Comparison of ENCODE assay signal across 8 cellular contexts in the genomic region with DNA sequence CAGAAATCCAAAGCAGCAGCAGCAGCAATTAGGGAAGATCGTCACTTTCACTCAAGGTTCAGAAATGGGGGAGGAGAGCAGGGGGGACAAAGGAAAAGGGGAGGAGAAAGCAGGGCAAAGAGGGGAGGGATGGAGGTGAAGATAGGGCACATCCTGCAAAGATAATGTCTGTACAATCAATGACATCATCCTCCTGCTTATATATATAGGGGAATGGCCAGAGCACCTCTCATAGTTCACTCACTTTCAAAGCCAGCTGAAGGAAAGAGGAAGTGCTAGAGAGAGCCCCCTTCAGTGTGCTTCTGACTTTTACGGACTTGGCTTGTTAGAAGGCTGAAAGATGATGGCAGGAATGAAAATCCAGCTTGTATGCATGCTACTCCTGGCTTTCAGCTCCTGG. TPM values are rescaled to one million over a fixed set of nuclear protein-coding genes. Genes with fewer than 3 reads are reported as not detected.
A peak's percentile ranks its signal among the peaks of the same experiment; 100 is the strongest.
DNase-seq lines count a peak whose midpoint lies in the region; ATAC-seq and TF ChIP-seq lines count a peak whose summit lies in the region.

A gene with protein sequence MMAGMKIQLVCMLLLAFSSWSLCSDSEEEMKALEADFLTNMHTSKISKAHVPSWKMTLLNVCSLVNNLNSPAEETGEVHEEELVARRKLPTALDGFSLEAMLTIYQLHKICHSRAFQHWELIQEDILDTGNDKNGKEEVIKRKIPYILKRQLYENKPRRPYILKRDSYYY (plus strand): TSS at position 232 of the 400 bp plus-strand sequence. CDS start 109 bp downstream, at position 341.

- H3K9me2 ChIP-seq in HCT116 (ENCODE audit: insufficient read depth) (no peaks in the 10 kb centered on the region), GM23248 (ENCODE audit: insufficient read depth) (no peaks in the 10 kb centered on the region)

- H3K27ac ChIP-seq in HCT116 (ENCODE audit: low read depth, low read length) (no peak within 1 kb of the TSS), endodermal cell (ENCODE audit: low read depth, low read length) (no peak within 1 kb of the TSS), GM23248 (no peak within 1 kb of the TSS), WERI-Rb-1 (no peak within 1 kb of the TSS)

- H3K27ac Mint-ChIP-seq in endodermal cell = no peak within 1 kb of the TSS
- no peak within 1 kb of the TSS for H3K27ac Mint-ChIP-seq in activated naive CD4-positive, alpha-beta T cell treated with anti-CD3 and anti-CD28 coated beads, Interleukin-2, amount 10 ng/mL, durations not matched to agents 7 days and 5 days

- no TSS peak for BruUV-seq in HCT116 (replicated peaks; lab: Mats Ljungman, UMichigan)

- no peaks in the 10 kb centered on the region for H3F3A ChIP-seq in GM23248 (ENCODE audit: insufficient read depth)

- H3K4me3 ChIP-seq in HCT116 (replicated peaks in 1 of 2; ENCODE audit: low read depth in 1 of 2, low read length in 2 of 2) (no peak within 1 kb of the TSS), NB4 (ENCODE audit: low read depth, low read length) (no peak within 1 kb of the TSS), endodermal cell (ENCODE audit: low read length) (peak within 1 kb of the TSS; percentile 18), GM23248 (no peak within 1 kb of the TSS), WERI-Rb-1 (ENCODE audit: low read depth, low read length) (no peak within 1 kb of the TSS)

- CTCF ChIA-PET in HCT116 (lab: Charles Lee) = no interaction called here
- CTCF ChIA-PET in activated naive CD4-positive, alpha-beta T cell treated with anti-CD3 and anti-CD28 coated beads, Interleukin-2, amount 10 ng/mL, durations not matched to agents 7 days and 5 days (lab: Charles Lee) = no interaction called here

- POLR2A ChIA-PET in HCT116 (lab: Charles Lee) = no interaction called here

- H3K27me3 ChIP-seq in HCT116 (ENCODE audit: insufficient read depth, low read length) (no peaks in the 10 kb centered on the region), endodermal cell (ENCODE audit: control insufficient read depth, insufficient read depth, low read length, poor library complexity, severe bottlenecking) (no peaks in the 10 kb centered on the region), GM23248 (replicated peaks; ENCODE audit: insufficient read depth) (0 out of 2 replicates have a peak, but pooled peaks cover 4% of the 10 kb centered on the region), WERI-Rb-1 (ENCODE audit: insufficient read depth, low read depth, severe bottlenecking) (no peaks in the 10 kb centered on the region)

- TF ChIP-seq CTCF in HCT116 (IDR thresholded peaks at IDR 0.05 in 2 of 3, conservative IDR thresholded peaks at IDR 0.05 in 1 of 3; ENCODE audit: borderline replicate concordance in 1 of 3, insufficient read depth in 1 of 3, low read depth in 2 of 3, low read length in 2 of 3) (no peak), NB4 (IDR thresholded peaks at IDR 0.05; ENCODE audit: low read depth, low read length) (peak; percentile 34), endodermal cell (conservative IDR thresholded peaks at IDR 0.05) (peak; percentile 44), WERI-Rb-1 (IDR thresholded peaks at IDR 0.05; ENCODE audit: low read depth, low read length) (no peak)

- no peak for TF ChIP-seq RAD21 in HCT116 (IDR thresholded peaks at IDR 0.05; ENCODE audit: low read depth)

- TF ChIP-seq POLR2A in HCT116 (IDR thresholded peaks at IDR 0.05; ENCODE audit: borderline replicate concordance, extremely low read depth, insufficient read depth, insufficient read length) = no peak
- no peak for TF ChIP-seq POLR2A in NB4 (IDR thresholded peaks at IDR 0.05; ENCODE audit: extremely low read depth, insufficient read length)

- in situ Hi-C loops in GM23248 (cut with MboI) = loop anchor here (10.0 kb wide), 1 partner anchor 389 kb away; no protein-coding TSS in a partner anchor

- peak within 1 kb of the TSS; percentile 32 for H3K4me2 ChIP-seq in HCT116 (ENCODE audit: low read length)
- H3K4me2 ChIP-seq in GM23248 (ENCODE audit: unreplicated experiment) = no peak within 1 kb of the TSS

- no peak for DNase-seq in HCT116 (ENCODE audit: low read depth, low spot score)
- peak; percentile 60 for DNase-seq in NB4 (ENCODE audit: low read depth)
- DNase-seq in endodermal cell = peak; percentile 78
- DNase-seq in activated naive CD4-positive, alpha-beta T cell treated with anti-CD3 and anti-CD28 coated beads, Interleukin-2, amount 10 ng/mL, durations not matched to agents 7 days and 5 days = no peak
- no peak for DNase-seq in GM23248
- DNase-seq in WERI-Rb-1 = no peak
- DNase-seq in Right ventricle myocardium superior = no peak

- RAD21 ChIA-PET in HCT116 (lab: Charles Lee; ENCODE audit: low non-redundant PET in 1 of 2, low total read pairs in 2 of 2, uncharacterized antibody in 2 of 2, unreplicated experiment in 2 of 2) = no interaction called here

- no peak within 1 kb of the TSS for H3K4me3 Mint-ChIP-seq in endodermal cell
- no peak within 1 kb of the TSS for H3K4me3 Mint-ChIP-seq in activated naive CD4-positive, alpha-beta T cell treated with anti-CD3 and anti-CD28 coated beads, Interleukin-2, amount 10 ng/mL, durations not matched to agents 7 days and 5 days

- H4K20me1 ChIP-seq in HCT116 (ENCODE audit: insufficient read depth) = no peaks in the 10 kb centered on the region
- H4K20me1 ChIP-seq in GM23248 (ENCODE audit: insufficient read depth) = no peaks in the 10 kb centered on the region

- no peaks in the 10 kb centered on the region for H3K27me3 Mint-ChIP-seq in endodermal cell (ENCODE audit: insufficient read depth)
- no peaks in the 10 kb centered on the region for H3K27me3 Mint-ChIP-seq in activated naive CD4-positive, alpha-beta T cell treated with anti-CD3 and anti-CD28 coated beads, Interleukin-2, amount 10 ng/mL, durations not matched to agents 7 days and 5 days

- WGBS in endodermal cell (ENCODE audit: insufficient coverage in 1 of 2, insufficient read length in 1 of 2), 2 experiments = 17 to 39% methylated on average over 1 to 2 of the region's 2 CpGs
- WGBS in GM23248 (ENCODE audit: low coverage in 1 of 2, low lambda C conversion rate in 2 of 2, missing lambda C conversion rate in 2 of 2), 2 experiments = 18 to 19% methylated on average over 2 of the region's 2 CpGs

- peak within 1 kb of the TSS; percentile 47 for H2AFZ ChIP-seq in HCT116 (ENCODE audit: low read depth, low read length, poor library complexity, severe bottlenecking)
- H2AFZ ChIP-seq in GM23248 = no peak within 1 kb of the TSS

- intact Hi-C loops in HCT116 (cut with micrococcal nuclease) (no loop called here), Right ventricle myocardium superior (cut with DNase I) (loop anchor here (5.0 kb wide), 1 partner anchor 397 kb away; no protein-coding TSS in a partner anchor)

- H3K36me3 ChIP-seq in HCT116 (ENCODE audit: control insufficient read depth in 1 of 2, insufficient read depth in 2 of 2, low read length in 2 of 2) (no peaks in the 10 kb centered on the region), endodermal cell (ENCODE audit: control insufficient read depth, insufficient read depth, low read length) (no peaks in the 10 kb centered on the region), GM23248 (ENCODE audit: low read depth) (no peaks in the 10 kb centered on the region), WERI-Rb-1 (no peaks in the 10 kb centered on the region)

- H3K36me3 Mint-ChIP-seq in endodermal cell (ENCODE audit: low read depth) = no peaks in the 10 kb centered on the region
- no peaks in the 10 kb centered on the region for H3K36me3 Mint-ChIP-seq in activated naive CD4-positive, alpha-beta T cell treated with anti-CD3 and anti-CD28 coated beads, Interleukin-2, amount 10 ng/mL, durations not matched to agents 7 days and 5 days

- H3K9me3 ChIP-seq in HCT116 (ENCODE audit: control insufficient read depth in 1 of 2, insufficient read depth in 1 of 2, low read depth in 1 of 2, low read length in 2 of 2) (no peaks in the 10 kb centered on the region), endodermal cell (ENCODE audit: control insufficient read depth, low read length) (no peaks in the 10 kb centered on the region), GM23248 (ENCODE audit: low read depth) (no peaks in the 10 kb centered on the region), WERI-Rb-1 (ENCODE audit: severe bottlenecking) (no peaks in the 10 kb centered on the region)

- peaks cover 11% of the 10 kb centered on the region for H3K4me1 Mint-ChIP-seq in endodermal cell
- H3K4me1 Mint-ChIP-seq in activated naive CD4-positive, alpha-beta T cell treated with anti-CD3 and anti-CD28 coated beads, Interleukin-2, amount 10 ng/mL, durations not matched to agents 7 days and 5 days = no peaks in the 10 kb centered on the region

- H3K9me3 Mint-ChIP-seq in endodermal cell = no peaks in the 10 kb centered on the region
- no peaks in the 10 kb centered on the region for H3K9me3 Mint-ChIP-seq in activated naive CD4-positive, alpha-beta T cell treated with anti-CD3 and anti-CD28 coated beads, Interleukin-2, amount 10 ng/mL, durations not matched to agents 7 days and 5 days

- ATAC-seq in GM18498 (IDR thresholded peaks at IDR 0.05; ENCODE audit: unreplicated experiment) (peak; percentile 83), HCT116 (peak; percentile 63), Right ventricle myocardium superior (ENCODE audit: poor library complexity) (no peak)

- no peak within 1 kb of the TSS for H3K9ac ChIP-seq in HCT116 (ENCODE audit: low read length)
- no peak within 1 kb of the TSS for H3K9ac ChIP-seq in endodermal cell (ENCODE audit: extremely low read depth, low read length, poor library complexity, severe bottlenecking)
- no peak within 1 kb of the TSS for H3K9ac ChIP-seq in GM23248

- no peaks in the 10 kb centered on the region for H3K79me2 ChIP-seq in HCT116 (ENCODE audit: insufficient read depth, low read length)
- H3K79me2 ChIP-seq in GM23248 (ENCODE audit: insufficient read depth) = no peaks in the 10 kb centered on the region

- H3K4me1 ChIP-seq in HCT116 (ENCODE audit: control insufficient read depth in 1 of 2, insufficient read depth in 2 of 2, low read length in 2 of 2) (no peaks in the 10 kb centered on the region), endodermal cell (ENCODE audit: control insufficient read depth, insufficient read depth, low read length) (peaks cover 7% of the 10 kb centered on the region), GM23248 (ENCODE audit: insufficient read depth) (no peaks in the 10 kb centered on the region)

TF ChIP-seq in HCT116, 20 proteins besides CTCF, POLR2A, EP300 and RAD21 (continues in another document):
- TF ChIP-seq POLR2AphosphoS5 (IDR thresholded peaks at IDR 0.05; ENCODE audit: low read depth, low read length) (no peak), CBX3 (IDR thresholded peaks at IDR 0.05; ENCODE audit: low read depth) (no peak)

RNA-seq across cellular contexts. Expression of the gene that starts here (rescaled TPM):
- total RNA-seq in HCT116 (2021; ENCODE audit: unreplicated experiment) = not detected
- 0.04 TPM in 1 of 2 replicates, not detected in the other for polyA plus RNA-seq in HCT116 (2012)
- 1 to 10 TPM; 2.6 to 3.4 TPM for total RNA-seq in endodermal cell
- 31.4 TPM for polyA plus RNA-seq in endodermal cell (2013, experiment 1 of 2)
- polyA plus RNA-seq in endodermal cell (2013, experiment 2 of 2) = 22.9 TPM
- total RNA-seq in GM23248 (2014; rRNA removed; shearing (Covaris generic)) = not detected in 2 replicates
- polyA plus RNA-seq in GM23248 (2016; fragmentation: Nextera tagmentation; extraction: Ambion mirVana) = not detected in 2 replicates
- total RNA-seq in Right ventricle myocardium superior = not detected

Comparison
In these comparisons a context has a peak if more than half of its experiments do, and no peak if none do; other contexts are left out.
1. Peak in ATAC-seq and H3K4me2 ChIP-seq in HCT116; RNA of the gene not detected or under 1 TPM.
2. DNase-seq: peak in NB4 (single experiment) and endodermal cell (single experiment); none in HCT116 (single experiment), activated naive CD4-positive, alpha-beta T cell treated with anti-CD3 and anti-CD28 coated beads, Interleukin-2, amount 10 ng/mL, durations not matched to agents 7 days and 5 days (single experiment), GM23248 (single experiment), WERI-Rb-1 (single experiment) and Right ventricle myocardium superior (single experiment).
3. CTCF ChIP-seq: peak in NB4 (single experiment) and endodermal cell (single experiment); none in HCT116 (0 of 3) and WERI-Rb-1 (single experiment).